22 cellular contexts compared by ENCODE assay signal in genomic region chr1:59442492-59442891, GRCh38.
A peak's percentile ranks its signal among the peaks of the same experiment; 100 is the strongest.
DNase-seq lines count a peak whose midpoint lies in the region; ATAC-seq and TF ChIP-seq lines count a peak whose summit lies in the region.
"Had no signal": no experiment of that assay in that cellular context is flagged by ENCODE, and none has a peak within 500 bp of the region (broad histone marks: within the 10 kb centered on the region; RNA-seq: fewer than 3 reads in every experiment).

No MANE protein-coding gene starts in this region.

- H3K9me3 ChIP-seq in breast epithelium (no peaks in the 10 kb centered on the region), hepatocyte (ENCODE audit: low read depth) (no peaks in the 10 kb centered on the region)
- H3K9me3 ChIP-seq: BLaER1 had no signal

- intact Hi-C loops in MCF 10A (cut with micrococcal nuclease) (loop anchor here (10.0 kb wide), 1 partner anchor 232 kb away; no protein-coding TSS in a partner anchor), breast epithelium (cut with DNase I; ENCODE audit: low total_unique reads) (no loop called here), sciatic nerve (cut with DNase I) (no loop called here)

- H3K36me3 ChIP-seq in breast epithelium (no peaks in the 10 kb centered on the region), hepatocyte (replicated peaks; ENCODE audit: insufficient read depth, low read depth) (no peaks in the 10 kb centered on the region)
- H3K36me3 ChIP-seq: BLaER1 had no signal

- H3K4me3 ChIP-seq in breast epithelium (no peak overlapping the region), hepatocyte (no peak overlapping the region)
- H3K4me3 ChIP-seq: BLaER1 had no signal

- H3K79me2 ChIP-seq in hepatocyte: no peaks in the 10 kb centered on the region

- H3K27ac Mint-ChIP-seq in MCF 10A (ENCODE audit: low read depth, unreplicated experiment): peak overlapping the region; percentile 63
- H3K27ac Mint-ChIP-seq in stimulated activated naive CD8-positive, alpha-beta T cell treated with anti-CD3 and anti-CD28 coated beads, Interleukin-15, amount 100 ng/mL, for 72 hours: no peak overlapping the region
- H3K27ac Mint-ChIP-seq: CD4-positive, alpha-beta T cell had no signal

- CTCF ChIA-PET in MCF 10A (lab: Yijun Ruan, JAX): interaction anchor here (0.8 kb wide), 1 partner anchor 11 kb away, joined by 3 read pairs; no protein-coding TSS in a partner anchor

- no peak for TF ChIP-seq POLR2A in breast epithelium (IDR thresholded peaks at IDR 0.05)

- H3K36me3 Mint-ChIP-seq in MCF 10A (ENCODE audit: insufficient read depth, unreplicated experiment): peaks cover 1% of the 10 kb centered on the region

- no peaks in the 10 kb centered on the region for H3K9me3 Mint-ChIP-seq in MCF 10A (ENCODE audit: unreplicated experiment)
- no peaks in the 10 kb centered on the region for H3K9me3 Mint-ChIP-seq in stimulated activated naive CD8-positive, alpha-beta T cell treated with anti-CD3 and anti-CD28 coated beads, Interleukin-15, amount 100 ng/mL, for 72 hours
- H3K9me3 Mint-ChIP-seq: CD4-positive, alpha-beta T cell had no signal

- H3K27ac ChIP-seq in breast epithelium: no peak overlapping the region
- H3K27ac ChIP-seq in hepatocyte: peak overlapping the region; percentile 3
- H3K27ac ChIP-seq: 22Rv1, BLaER1, RWPE1 had no signal

- peaks cover 44% of the 10 kb centered on the region for H3K4me1 Mint-ChIP-seq in MCF 10A (ENCODE audit: insufficient read depth, unreplicated experiment)
- H3K4me1 Mint-ChIP-seq in stimulated activated naive CD8-positive, alpha-beta T cell treated with anti-CD3 and anti-CD28 coated beads, Interleukin-15, amount 100 ng/mL, for 72 hours: peaks cover 15% of the 10 kb centered on the region

- DNase-seq in DMS 273 (lab: John Stamatoyannopoulos, UW; ENCODE audit: unreplicated experiment) (peak; percentile 29), DMS 273 treated with DMSO at 0.1 percent for 48 hours (lab: John Stamatoyannopoulos, UW) (no peak), MCF 10A (ENCODE audit: unreplicated experiment) (no peak), breast epithelium (ENCODE audit: low spot score in 2 of 2) (no peak), hepatocyte (ENCODE audit: low spot score) (no peak), sciatic nerve (ENCODE audit: low spot score) (no peak), DMS79 treated with DMSO at 0.1 percent for 48 hours (lab: John Stamatoyannopoulos, UW) (no peak)
- DNase-seq in stimulated activated naive CD8-positive, alpha-beta T cell treated with anti-CD3 and anti-CD28 coated beads, Interleukin-15, amount 100 ng/mL, for 72 hours: no peak
- DNase-seq: ACHN; CD4-positive, alpha-beta T cell; COR-L47; H7; Kasumi-1; NCI-H1092; NCI-H1436; NCI-H1930; NCI-H2227 treated with DMSO at 0.1 percent for 48 hours; NCI-H510A treated with DMSO at 0.1 percent for 48 hours; NCI-H748 treated with DMSO at 0.1 percent for 48 hours had no signal

- POLR2A ChIA-PET in MCF 10A (lab: Yijun Ruan, JAX): interaction anchor here (1.0 to 5.7 kb wide), 6 partner anchors 10 to 146 kb away, joined by 3 to 50 read pairs (median 6); partner anchors contain the start of gene FGGY

- H3K27me3 ChIP-seq in breast epithelium (no peaks in the 10 kb centered on the region), hepatocyte (no peaks in the 10 kb centered on the region)
- H3K27me3 ChIP-seq: BLaER1 had no signal

- H3K4me1 ChIP-seq in breast epithelium (peaks cover 0 to 4% of the 10 kb centered on the region in 2 donors), hepatocyte (ENCODE audit: insufficient read depth) (peaks cover 22% of the 10 kb centered on the region)
- H3K4me1 ChIP-seq: BLaER1 had no signal

- ATAC-seq in stimulated activated naive CD8-positive, alpha-beta T cell treated with anti-CD3 and anti-CD28 coated beads, Interleukin-15, amount 100 ng/mL, for 72 hours: peak; percentile 52
- no peak for ATAC-seq in sciatic nerve

- 89% methylated on average over 4 of the region's 4 CpGs for WGBS in hepatocyte (ENCODE audit: low lambda C conversion rate, missing lambda C conversion rate)

- H3K4me3 Mint-ChIP-seq in MCF 10A (ENCODE audit: unreplicated experiment): no peak overlapping the region
- H3K4me3 Mint-ChIP-seq in stimulated activated naive CD8-positive, alpha-beta T cell treated with anti-CD3 and anti-CD28 coated beads, Interleukin-15, amount 100 ng/mL, for 72 hours: no peak overlapping the region
- H3K4me3 Mint-ChIP-seq: CD4-positive, alpha-beta T cell had no signal

- H2AFZ ChIP-seq in hepatocyte: no peak overlapping the region

- no peaks in the 10 kb centered on the region for H3K9me2 ChIP-seq in hepatocyte (replicated peaks; ENCODE audit: insufficient read depth)

- no peaks in the 10 kb centered on the region for H3K27me3 Mint-ChIP-seq in MCF 10A (ENCODE audit: insufficient read depth, unreplicated experiment)
- no peaks in the 10 kb centered on the region for H3K27me3 Mint-ChIP-seq in stimulated activated naive CD8-positive, alpha-beta T cell treated with anti-CD3 and anti-CD28 coated beads, Interleukin-15, amount 100 ng/mL, for 72 hours
- H3K27me3 Mint-ChIP-seq: CD4-positive, alpha-beta T cell had no signal

- no peak overlapping the region for H3K4me2 ChIP-seq in hepatocyte
- H3K4me2 ChIP-seq: BLaER1 had no signal

- no TSS peak for BruUV-seq in MCF 10A (replicated peaks; lab: Mats Ljungman, UMichigan)

- no peaks in the 10 kb centered on the region for H4K20me1 ChIP-seq in hepatocyte (ENCODE audit: insufficient read depth, poor library complexity, severe bottlenecking)
- H4K20me1 ChIP-seq: BLaER1 had no signal

- TF ChIP-seq CTCF in MCF 10A (IDR thresholded peaks at IDR 0.05; ENCODE audit: unreplicated experiment) (no peak), breast epithelium (IDR thresholded peaks at IDR 0.05) (no peak), hepatocyte (IDR thresholded peaks at IDR 0.05; ENCODE audit: poor library complexity) (no peak)
